Comparison of ENCODE assay signal across 8 cellular contexts in the genomic region with DNA sequence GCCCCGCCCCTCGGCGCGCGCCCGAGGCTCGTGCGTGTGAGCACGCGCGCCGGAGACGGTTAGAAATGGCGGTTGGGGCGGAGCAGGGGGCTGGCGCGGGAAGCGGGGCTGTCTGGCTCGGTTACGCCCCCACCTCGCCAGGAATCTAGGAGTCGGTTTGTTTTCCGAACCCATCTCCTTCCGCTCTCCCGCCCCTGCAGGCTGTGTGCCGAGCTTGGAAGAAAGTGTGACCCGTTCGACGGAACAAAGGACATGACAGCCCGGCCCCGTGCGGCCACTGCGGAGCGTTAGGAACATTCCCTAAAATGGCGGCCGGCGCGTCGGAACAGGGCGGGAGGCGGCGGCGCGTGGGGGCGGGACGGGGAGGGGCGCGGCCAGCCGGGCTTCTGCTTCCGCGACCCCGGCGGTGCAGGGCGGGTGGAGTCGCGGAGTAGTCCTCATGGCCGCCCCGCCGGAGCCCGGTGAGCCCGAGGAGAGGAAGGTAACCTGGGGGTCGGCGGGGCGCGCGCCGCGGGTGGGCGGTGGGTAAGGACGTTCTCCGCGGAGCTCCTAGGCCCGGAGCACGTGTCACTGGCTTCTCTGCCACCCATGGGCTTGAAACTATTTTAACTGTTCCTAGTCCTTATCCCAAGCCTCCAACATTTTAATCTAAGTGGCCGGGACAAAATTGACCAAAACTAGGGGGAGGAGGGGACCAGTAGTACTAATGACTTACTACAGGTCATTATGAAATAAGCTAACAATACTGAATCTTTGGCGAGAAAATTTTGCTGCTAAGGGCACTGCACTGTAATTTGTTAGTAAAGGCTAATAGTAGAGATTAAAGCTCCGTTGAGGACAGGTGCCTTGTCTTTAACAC. TPM values are rescaled to one million over a fixed set of nuclear protein-coding genes. Genes with fewer than 3 reads are reported as not detected.
DNase-seq lines count a peak whose midpoint lies in the region; ATAC-seq and TF ChIP-seq lines count a peak whose summit lies in the region.

A gene with protein sequence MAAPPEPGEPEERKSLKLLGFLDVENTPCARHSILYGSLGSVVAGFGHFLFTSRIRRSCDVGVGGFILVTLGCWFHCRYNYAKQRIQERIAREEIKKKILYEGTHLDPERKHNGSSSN (plus strand): TSS at position 383 of the 859 bp plus-strand sequence. CDS start 57 bp downstream, at position 440.

- TF ChIP-seq CTCF in DOHH2 (IDR thresholded peaks at IDR 0.05; ENCODE audit: low read depth, low read length, poor library complexity, severe bottlenecking), result no peak
- TF ChIP-seq CTCF in RWPE1 (conservative IDR thresholded peaks at IDR 0.05; ENCODE audit: low read depth), result no peak
- no peak for TF ChIP-seq CTCF in fibroblast of villous mesenchyme (IDR thresholded peaks at IDR 0.05; ENCODE audit: insufficient read depth, low read depth, low read length)
- no peak for TF ChIP-seq CTCF in neural progenitor cell (IDR thresholded peaks at IDR 0.05)

- peak; percentile 61 for ATAC-seq in GM21723 (IDR thresholded peaks at IDR 0.05; ENCODE audit: unreplicated experiment)

- peaks cover 46% of the 10 kb centered on the region for H3F3A ChIP-seq in DOHH2 (ENCODE audit: control insufficient read depth, insufficient read depth)
- H3F3A ChIP-seq in neural progenitor cell (ENCODE audit: low read depth), result peaks cover 69% of the 10 kb centered on the region

- H3K4me1 Mint-ChIP-seq in neural progenitor cell, result peaks cover 33% of the 10 kb centered on the region

- peak within 1 kb of the TSS; percentile 90 for H2AFZ ChIP-seq in neural progenitor cell (replicated peaks)

- DNase-seq in KG1 (lab: John Stamatoyannopoulos, UW) (peak; percentile 95), RWPE1 (ENCODE audit: low spot score) (peak; percentile 83), activated gamma-delta T cell (lab: John Stamatoyannopoulos, UW) (peak; percentile 81), fibroblast of villous mesenchyme (ENCODE audit: low read depth) (peak; percentile 90), neural progenitor cell (ENCODE audit: low spot score) (peak; percentile 97), stromal cell of bone marrow (ENCODE audit: low read depth) (peak; percentile 81)

- no peaks in the 10 kb centered on the region for H3K27me3 ChIP-seq in DOHH2 (ENCODE audit: control insufficient read depth, low read length)
- H3K27me3 ChIP-seq in neural progenitor cell, result no peaks in the 10 kb centered on the region

- no peaks in the 10 kb centered on the region for H3K9me3 Mint-ChIP-seq in neural progenitor cell

- CTCF ChIA-PET in RWPE1 (lab: Yijun Ruan, JAX), result interaction anchor here (0.7 to 1.8 kb wide), 2 partner anchors 207 to 488 kb away, joined by 3 to 7 read pairs; no protein-coding TSS in a partner anchor

- H3K36me3 Mint-ChIP-seq in neural progenitor cell, result peaks cover 21% of the 10 kb centered on the region

- H3K4me1 ChIP-seq in DOHH2 (ENCODE audit: control insufficient read depth, low read length), result peaks cover 67% of the 10 kb centered on the region
- H3K4me1 ChIP-seq in neural progenitor cell, result peaks cover 17% of the 10 kb centered on the region

- peaks cover 8% of the 10 kb centered on the region for H3K27me3 Mint-ChIP-seq in neural progenitor cell (ENCODE audit: insufficient read depth, low read depth)

- POLR2A ChIA-PET in RWPE1 (lab: Yijun Ruan, JAX; ENCODE audit: low non-redundant PET), result no interaction called here

- H3K4me3 Mint-ChIP-seq in neural progenitor cell, result peak within 1 kb of the TSS; percentile 92

- H3K4me2 ChIP-seq in DOHH2 (ENCODE audit: low read length) (peak within 1 kb of the TSS; percentile 91), neural progenitor cell (peak within 1 kb of the TSS; percentile 85)

- H3K9ac ChIP-seq in neural progenitor cell, result peak within 1 kb of the TSS; percentile 97

- no peaks in the 10 kb centered on the region; the same call in 1 of the 2 replicates for H4K20me1 ChIP-seq in DOHH2 (ENCODE audit: control insufficient read depth, insufficient read depth, low read depth, low read length)
- H4K20me1 ChIP-seq in neural progenitor cell (ENCODE audit: low read depth), result peaks cover 22% of the 10 kb centered on the region

- H3K36me3 ChIP-seq in DOHH2 (ENCODE audit: control insufficient read depth, low read length) (peaks cover 47% of the 10 kb centered on the region), neural progenitor cell (peaks cover 10% of the 10 kb centered on the region)

- peak within 1 kb of the TSS; percentile 99 for H3K27ac Mint-ChIP-seq in neural progenitor cell

- H3K9me3 ChIP-seq in DOHH2 (ENCODE audit: control insufficient read depth, insufficient read depth, low read length), result no peaks in the 10 kb centered on the region
- H3K9me3 ChIP-seq in neural progenitor cell (ENCODE audit: low read depth), result no peaks in the 10 kb centered on the region

- H3K79me2 ChIP-seq in DOHH2 (ENCODE audit: control insufficient read depth, low read length) (peaks cover 53% of the 10 kb centered on the region), neural progenitor cell (ENCODE audit: low read depth) (peaks cover 49% of the 10 kb centered on the region)

- H3K4me3 ChIP-seq in DOHH2 (ENCODE audit: low read length) (peak within 1 kb of the TSS; percentile 79), fibroblast of villous mesenchyme (ENCODE audit: low read depth, low read length) (peak within 1 kb of the TSS; percentile 83), neural progenitor cell (peak within 1 kb of the TSS; percentile 82)

- H3K27ac ChIP-seq in DOHH2 (ENCODE audit: low read depth, low read length) (peak within 1 kb of the TSS; percentile 93), RWPE1 (peak within 1 kb of the TSS; percentile 99), neural progenitor cell (peak within 1 kb of the TSS; percentile 100)

- no peaks in the 10 kb centered on the region for H3K9me2 ChIP-seq in DOHH2 (replicated peaks; ENCODE audit: control insufficient read depth, low read length)

RNA-seq across cellular contexts. Expression of the gene that starts here (rescaled TPM):
- 31.6 and 32.8 TPM in 2 replicates for total RNA-seq in fibroblast of villous mesenchyme
- 24.0 and 81.6 TPM in 2 replicates for total RNA-seq in neural progenitor cell (ENCODE audit: low replicate concordance)

Comparison
In these comparisons a context has a peak if more than half of its experiments do, and no peak if none do; other contexts are left out.
1. Peak in every context shown above with its lines: DNase-seq, ATAC-seq, H3K4me3 ChIP-seq and H3K27ac ChIP-seq.